ENCODE assay signal across 1 cellular context in the genomic region with DNA sequence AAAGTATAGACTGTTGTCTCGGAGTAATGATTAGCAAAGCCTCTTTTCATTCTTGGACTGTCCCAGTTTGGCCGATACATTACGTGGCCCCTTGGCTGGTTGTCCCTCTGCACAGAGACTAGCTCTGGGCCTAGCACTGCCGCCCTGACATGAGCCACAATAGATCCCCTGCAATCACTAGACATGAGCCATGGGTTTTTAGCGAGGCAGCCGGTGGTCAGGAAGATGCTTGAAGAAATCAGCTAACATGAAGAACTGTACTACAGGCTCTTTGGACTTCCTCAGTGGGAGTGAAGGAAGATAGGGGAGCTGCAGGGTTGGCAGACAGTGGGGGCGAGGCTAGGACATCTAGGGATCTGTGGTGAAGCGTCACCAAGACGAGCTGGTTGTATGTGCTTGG.
A peak's percentile ranks its signal among the peaks of the same experiment; 100 is the strongest.
TF ChIP-seq lines count a peak whose summit lies in the region.

No MANE protein-coding gene starts in this region.

TF ChIP-seq in GM12878, 131 proteins besides CTCF, POLR2A, EP300 and RAD21 (continued from another document):
- TF ChIP-seq, protein P1, sequence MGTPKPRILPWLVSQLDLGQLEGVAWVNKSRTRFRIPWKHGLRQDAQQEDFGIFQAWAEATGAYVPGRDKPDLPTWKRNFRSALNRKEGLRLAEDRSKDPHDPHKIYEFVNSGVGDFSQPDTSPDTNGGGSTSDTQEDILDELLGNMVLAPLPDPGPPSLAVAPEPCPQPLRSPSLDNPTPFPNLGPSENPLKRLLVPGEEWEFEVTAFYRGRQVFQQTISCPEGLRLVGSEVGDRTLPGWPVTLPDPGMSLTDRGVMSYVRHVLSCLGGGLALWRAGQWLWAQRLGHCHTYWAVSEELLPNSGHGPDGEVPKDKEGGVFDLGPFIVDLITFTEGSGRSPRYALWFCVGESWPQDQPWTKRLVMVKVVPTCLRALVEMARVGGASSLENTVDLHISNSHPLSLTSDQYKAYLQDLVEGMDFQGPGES (IDR thresholded peaks at IDR 0.05): no peak
- no peak for TF ChIP-seq NBN (IDR thresholded peaks at IDR 0.05)
- TF ChIP-seq, protein P2, sequence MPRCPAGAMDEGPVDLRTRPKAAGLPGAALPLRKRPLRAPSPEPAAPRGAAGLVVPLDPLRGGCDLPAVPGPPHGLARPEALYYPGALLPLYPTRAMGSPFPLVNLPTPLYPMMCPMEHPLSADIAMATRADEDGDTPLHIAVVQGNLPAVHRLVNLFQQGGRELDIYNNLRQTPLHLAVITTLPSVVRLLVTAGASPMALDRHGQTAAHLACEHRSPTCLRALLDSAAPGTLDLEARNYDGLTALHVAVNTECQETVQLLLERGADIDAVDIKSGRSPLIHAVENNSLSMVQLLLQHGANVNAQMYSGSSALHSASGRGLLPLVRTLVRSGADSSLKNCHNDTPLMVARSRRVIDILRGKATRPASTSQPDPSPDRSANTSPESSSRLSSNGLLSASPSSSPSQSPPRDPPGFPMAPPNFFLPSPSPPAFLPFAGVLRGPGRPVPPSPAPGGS (IDR thresholded peaks at IDR 0.05; ENCODE audit: borderline replicate concordance, insufficient read depth, low read depth, low read length, poor library complexity, severe bottlenecking): peak; percentile 76
- 0 out of 2 replicates have a peak, but pooled peaks have one; percentile 11 for TF ChIP-seq LARP7 (IDR thresholded peaks at IDR 0.05)
- TF ChIP-seq, protein P3, sequence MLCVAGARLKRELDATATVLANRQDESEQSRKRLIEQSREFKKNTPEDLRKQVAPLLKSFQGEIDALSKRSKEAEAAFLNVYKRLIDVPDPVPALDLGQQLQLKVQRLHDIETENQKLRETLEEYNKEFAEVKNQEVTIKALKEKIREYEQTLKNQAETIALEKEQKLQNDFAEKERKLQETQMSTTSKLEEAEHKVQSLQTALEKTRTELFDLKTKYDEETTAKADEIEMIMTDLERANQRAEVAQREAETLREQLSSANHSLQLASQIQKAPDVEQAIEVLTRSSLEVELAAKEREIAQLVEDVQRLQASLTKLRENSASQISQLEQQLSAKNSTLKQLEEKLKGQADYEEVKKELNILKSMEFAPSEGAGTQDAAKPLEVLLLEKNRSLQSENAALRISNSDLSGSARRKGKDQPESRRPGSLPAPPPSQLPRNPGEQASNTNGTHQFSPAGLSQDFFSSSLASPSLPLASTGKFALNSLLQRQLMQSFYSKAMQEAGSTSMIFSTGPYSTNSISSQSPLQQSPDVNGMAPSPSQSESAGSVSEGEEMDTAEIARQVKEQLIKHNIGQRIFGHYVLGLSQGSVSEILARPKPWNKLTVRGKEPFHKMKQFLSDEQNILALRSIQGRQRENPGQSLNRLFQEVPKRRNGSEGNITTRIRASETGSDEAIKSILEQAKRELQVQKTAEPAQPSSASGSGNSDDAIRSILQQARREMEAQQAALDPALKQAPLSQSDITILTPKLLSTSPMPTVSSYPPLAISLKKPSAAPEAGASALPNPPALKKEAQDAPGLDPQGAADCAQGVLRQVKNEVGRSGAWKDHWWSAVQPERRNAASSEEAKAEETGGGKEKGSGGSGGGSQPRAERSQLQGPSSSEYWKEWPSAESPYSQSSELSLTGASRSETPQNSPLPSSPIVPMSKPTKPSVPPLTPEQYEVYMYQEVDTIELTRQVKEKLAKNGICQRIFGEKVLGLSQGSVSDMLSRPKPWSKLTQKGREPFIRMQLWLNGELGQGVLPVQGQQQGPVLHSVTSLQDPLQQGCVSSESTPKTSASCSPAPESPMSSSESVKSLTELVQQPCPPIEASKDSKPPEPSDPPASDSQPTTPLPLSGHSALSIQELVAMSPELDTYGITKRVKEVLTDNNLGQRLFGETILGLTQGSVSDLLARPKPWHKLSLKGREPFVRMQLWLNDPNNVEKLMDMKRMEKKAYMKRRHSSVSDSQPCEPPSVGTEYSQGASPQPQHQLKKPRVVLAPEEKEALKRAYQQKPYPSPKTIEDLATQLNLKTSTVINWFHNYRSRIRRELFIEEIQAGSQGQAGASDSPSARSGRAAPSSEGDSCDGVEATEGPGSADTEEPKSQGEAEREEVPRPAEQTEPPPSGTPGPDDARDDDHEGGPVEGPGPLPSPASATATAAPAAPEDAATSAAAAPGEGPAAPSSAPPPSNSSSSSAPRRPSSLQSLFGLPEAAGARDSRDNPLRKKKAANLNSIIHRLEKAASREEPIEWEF (IDR thresholded peaks at IDR 0.05; ENCODE audit: insufficient replicate concordance, low read depth, low read length): no peak
- no peak for TF ChIP-seq RB1 (IDR thresholded peaks at IDR 0.05; ENCODE audit: borderline replicate concordance)
- TF ChIP-seq MYC (IDR thresholded peaks at IDR 0.05; ENCODE audit: insufficient read depth, insufficient read length, insufficient replicate concordance, low read length, severe bottlenecking): no peak
- no peak for TF ChIP-seq ZNF24 (IDR thresholded peaks at IDR 0.05)
- TF ChIP-seq EGR1 (IDR thresholded peaks at IDR 0.05; ENCODE audit: borderline replicate concordance in 1 of 2, low read depth in 2 of 2, low read length in 2 of 2): 0 out of 3 replicates have a peak, but pooled peaks of 1 of the 2 experiments have one; percentile 16
- no peak for TF ChIP-seq DPF2 (IDR thresholded peaks at IDR 0.05)
TF ChIP-seq in GM12878: peak in this region for 4.
